8 cellular contexts compared by ENCODE assay signal in the genomic region with DNA sequence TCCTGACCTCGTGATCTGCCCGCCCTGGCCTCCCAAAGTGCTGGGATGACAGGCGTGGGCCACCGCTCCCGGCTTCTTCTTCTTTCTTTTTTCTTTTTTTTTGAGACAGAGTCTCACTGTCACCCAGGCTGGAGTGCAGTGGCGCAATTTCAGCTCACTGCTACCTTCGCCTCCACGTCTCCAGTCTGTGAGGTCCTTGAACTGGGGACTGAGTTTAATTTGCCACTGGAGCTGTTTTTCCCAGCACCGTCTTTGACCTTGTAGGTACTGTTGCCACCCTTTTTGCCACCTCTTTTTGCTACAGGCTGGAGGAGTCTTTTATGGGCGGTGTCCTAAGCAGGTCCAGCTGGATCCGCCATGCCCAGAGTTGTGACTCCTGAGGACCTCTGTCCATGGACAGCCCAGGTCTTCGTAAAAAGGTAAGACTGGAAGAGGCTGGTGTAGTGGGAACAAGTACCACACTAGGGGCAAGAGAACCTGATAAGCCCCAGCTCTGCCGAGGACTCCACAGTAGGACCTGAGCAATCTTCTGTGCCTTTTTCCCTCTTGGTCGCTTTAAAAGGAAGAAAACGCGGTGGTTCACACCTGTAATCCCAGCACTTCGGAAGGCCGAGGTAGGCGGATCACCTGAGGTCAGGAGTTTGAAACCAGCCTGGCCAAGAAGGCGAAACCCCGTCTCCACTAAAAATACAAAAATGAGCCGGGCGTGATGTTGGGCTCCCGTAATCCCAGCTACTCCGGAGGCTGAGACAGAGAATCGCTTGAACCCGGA. TPM values are rescaled to one million over a fixed set of nuclear protein-coding genes. Genes with fewer than 3 reads are reported as not detected.
DNase-seq lines count a peak whose midpoint lies in the region; ATAC-seq and TF ChIP-seq lines count a peak whose summit lies in the region.

No MANE protein-coding gene starts in this region.

- no peaks in the 10 kb centered on the region for H3K36me3 Mint-ChIP-seq in activated T-cell treated with anti-CD3 and anti-CD28 coated beads, Interleukin-2, amount 50 U/mL, for 4 hours (ENCODE audit: insufficient read depth)

- peak overlapping the region; percentile 94 to 98 for H3K27ac ChIP-seq in right atrium auricular region
- peak overlapping the region; percentile 100 for H3K27ac ChIP-seq in smooth muscle cell (ENCODE audit: low read depth)

- TF ChIP-seq CTCF in right atrium auricular region (IDR thresholded peaks at IDR 0.05) = no peak
- no peak for TF ChIP-seq CTCF in smooth muscle cell (IDR thresholded peaks at IDR 0.05; ENCODE audit: borderline replicate concordance, insufficient read depth, poor library complexity, severe bottlenecking)

- no peaks in the 10 kb centered on the region for H3K79me2 ChIP-seq in smooth muscle cell (ENCODE audit: low read depth)

- H2AFZ ChIP-seq in smooth muscle cell (ENCODE audit: low read depth) = no peak overlapping the region

- peak; percentile 92 for DNase-seq in ELR (ENCODE audit: low read depth)
- peak; percentile 53 for DNase-seq in NCI-H2227 (lab: John Stamatoyannopoulos, UW; ENCODE audit: unreplicated experiment)
- no peak for DNase-seq in activated T-cell treated with anti-CD3 and anti-CD28 coated beads, Interleukin-2, amount 50 U/mL, for 4 hours
- peak; percentile 62 for DNase-seq in right atrium auricular region (ENCODE audit: low spot score)
- DNase-seq in smooth muscle cell (lab: John Stamatoyannopoulos, UW; ENCODE audit: unreplicated experiment) = no peak
- no peak for DNase-seq in HuH-7 (ENCODE audit: low spot score)
- no peak for DNase-seq in superior temporal gyrus (ENCODE audit: extremely low spot score)
- DNase-seq in germinal center (ENCODE audit: low spot score) = no peak

- peaks cover 0 to 12% of the 10 kb centered on the region in 2 donors for H3K4me1 ChIP-seq in right atrium auricular region
- peaks cover 8% of the 10 kb centered on the region for H3K4me1 ChIP-seq in smooth muscle cell (ENCODE audit: low read depth)

- H4K20me1 ChIP-seq in smooth muscle cell (ENCODE audit: low read depth) = no peaks in the 10 kb centered on the region

- 47% methylated on average over 27 of the region's 27 CpGs for WGBS in smooth muscle cell (ENCODE audit: low lambda C conversion rate)

- H3K27me3 ChIP-seq in right atrium auricular region = no peaks in the 10 kb centered on the region
- H3K27me3 ChIP-seq in smooth muscle cell (ENCODE audit: low read depth) = no peaks in the 10 kb centered on the region

- H3K27me3 Mint-ChIP-seq in activated T-cell treated with anti-CD3 and anti-CD28 coated beads, Interleukin-2, amount 50 U/mL, for 4 hours (ENCODE audit: low read depth) = no peaks in the 10 kb centered on the region

- H3K9me3 ChIP-seq in right atrium auricular region (no peaks in the 10 kb centered on the region), smooth muscle cell (replicated peaks; ENCODE audit: low read depth) (no peaks in the 10 kb centered on the region)

- H3F3A ChIP-seq in smooth muscle cell (ENCODE audit: low read depth) = peaks cover 5% of the 10 kb centered on the region

- peaks cover 7% of the 10 kb centered on the region for H3K4me1 Mint-ChIP-seq in activated T-cell treated with anti-CD3 and anti-CD28 coated beads, Interleukin-2, amount 50 U/mL, for 4 hours (ENCODE audit: low read depth)

- H3K36me3 ChIP-seq in right atrium auricular region (no peaks in the 10 kb centered on the region), smooth muscle cell (ENCODE audit: low read depth) (no peaks in the 10 kb centered on the region)

- H3K4me3 ChIP-seq in right atrium auricular region = peak overlapping the region; percentile 43 to 58
- H3K4me3 ChIP-seq in smooth muscle cell = peak overlapping the region; percentile 20

- H3K4me3 Mint-ChIP-seq in activated T-cell treated with anti-CD3 and anti-CD28 coated beads, Interleukin-2, amount 50 U/mL, for 4 hours = peak overlapping the region; percentile 56

- H3K4me2 ChIP-seq in smooth muscle cell = peak overlapping the region; percentile 63

- H3K9ac ChIP-seq in smooth muscle cell (ENCODE audit: low read depth) = no peak overlapping the region

- peak; percentile 1 to 2 for ATAC-seq in activated T-cell treated with anti-CD3 and anti-CD28 coated beads, Interleukin-2, amount 50 U/mL, for 4 hours

- no peaks in the 10 kb centered on the region for H3K9me3 Mint-ChIP-seq in activated T-cell treated with anti-CD3 and anti-CD28 coated beads, Interleukin-2, amount 50 U/mL, for 4 hours

RNA-seq across cellular contexts. Expression of gene RNU4-2, which starts 1.0 kb away (rescaled TPM):
- total RNA-seq in activated T-cell treated with anti-CD3 and anti-CD28 coated beads, Interleukin-2, amount 50 U/mL, for 4 hours = 1,000 to 10,000 TPM; 2,997 to 5,108 (median 5,011) TPM
- not detected for total RNA-seq in right atrium auricular region
- under 0.01 TPM in 2 replicates for total RNA-seq in smooth muscle cell
- 4.5 TPM in 1 of 2 replicates, not detected in the other for polyA plus RNA-seq in smooth muscle cell

RNA-seq across cellular contexts. Expression of gene RNU4-1, which starts 2.3 kb away (rescaled TPM):
- total RNA-seq in activated T-cell treated with anti-CD3 and anti-CD28 coated beads, Interleukin-2, amount 50 U/mL, for 4 hours = 1,000 to 10,000 TPM in 2 of 3 donors, 100 to 1,000 TPM in 1; 980 to 2,356 (median 1,498) TPM
- total RNA-seq in right atrium auricular region (not detected), smooth muscle cell (under 0.01 TPM in 2 replicates)
- 3.8 TPM in 1 of 2 replicates, not detected in the other for polyA plus RNA-seq in smooth muscle cell

RNA-seq across cellular contexts. Expression of gene SIRT4, which starts 11.4 kb away (rescaled TPM):
- total RNA-seq in activated T-cell treated with anti-CD3 and anti-CD28 coated beads, Interleukin-2, amount 50 U/mL, for 4 hours = 1 to 10 TPM; 1.3 to 1.8 (median 1.5) TPM
- total RNA-seq in right atrium auricular region (1 to 10 TPM; 3.1 to 5.6 TPM), smooth muscle cell (2.7 and 4.8 TPM in 2 replicates)
- polyA plus RNA-seq in smooth muscle cell = 5.3 and 5.5 TPM in 2 replicates

RNA-seq across cellular contexts. Expression of gene PXN, which starts 25.2 kb away (rescaled TPM):
- total RNA-seq in activated T-cell treated with anti-CD3 and anti-CD28 coated beads, Interleukin-2, amount 50 U/mL, for 4 hours = 10 to 100 TPM; 49.2 to 54.0 (median 51.1) TPM
- total RNA-seq in right atrium auricular region (10 to 100 TPM; 34.7 to 76.7 TPM), smooth muscle cell (16.6 and 17.2 TPM in 2 replicates)
- polyA plus RNA-seq in smooth muscle cell = 27.0 and 61.2 TPM in 2 replicates

RNA-seq across cellular contexts. Expression of gene PLA2G1B, which starts 36.9 kb away (rescaled TPM):
- total RNA-seq in activated T-cell treated with anti-CD3 and anti-CD28 coated beads, Interleukin-2, amount 50 U/mL, for 4 hours = 1 to 10 TPM in 2 of 3 donors, under 1 TPM in 1; 0.79 to 1.3 (median 1.1) TPM
- total RNA-seq in right atrium auricular region = not detected
- not detected in 2 replicates for total RNA-seq in smooth muscle cell
- not detected in 2 replicates for polyA plus RNA-seq in smooth muscle cell

Comparison
In these comparisons a context has a peak if more than half of its experiments do, and no peak if none do; other contexts are left out.
1. DNase-seq: peak in ELR (single experiment), NCI-H2227 (single experiment) and right atrium auricular region (single experiment); none in activated T-cell treated with anti-CD3 and anti-CD28 coated beads, Interleukin-2, amount 50 U/mL, for 4 hours (single experiment), smooth muscle cell (single experiment), HuH-7 (single experiment), superior temporal gyrus (single experiment) and germinal center (single experiment).
2. RNA of gene RNU4-2, which starts 1.0 kb away (total RNA-seq): 2,997 to 5,108 TPM in activated T-cell treated with anti-CD3 and anti-CD28 coated beads, Interleukin-2, amount 50 U/mL, for 4 hours; not detected in right atrium auricular region and under 0.01 TPM in smooth muscle cell; every median in the first group is over 1,000 times any median in the second.
3. RNA of gene RNU4-1, which starts 2.3 kb away (total RNA-seq): 980 to 2,356 TPM in activated T-cell treated with anti-CD3 and anti-CD28 coated beads, Interleukin-2, amount 50 U/mL, for 4 hours; not detected in right atrium auricular region and under 0.01 TPM in smooth muscle cell; every median in the first group is over 100 times any median in the second.